ENCODE assay signal across 25 cellular contexts in genomic region chr1:2558861-2559260, GRCh38. TPM values are rescaled to one million over a fixed set of nuclear protein-coding genes. Genes with fewer than 3 reads are reported as not detected.
A peak's percentile ranks its signal among the peaks of the same experiment; 100 is the strongest.
DNase-seq lines count a peak whose midpoint lies in the region; ATAC-seq and TF ChIP-seq lines count a peak whose summit lies in the region.
"Had no signal": no experiment of that assay in that cellular context is flagged by ENCODE, and none has a peak within 500 bp of the region (broad histone marks: within the 10 kb centered on the region; RNA-seq: fewer than 3 reads in every experiment).

No MANE protein-coding gene starts in this region.

- no peaks in the 10 kb centered on the region for H3K27me3 ChIP-seq in neutrophil
- H3K27me3 ChIP-seq in MG63 = no peaks in the 10 kb centered on the region
- H3K27me3 ChIP-seq: breast epithelium had no signal

- CTCF ChIA-PET in T-cell (lab: Charles Lee) = no interaction called here

- H3K9me3 ChIP-seq in neutrophil (no peaks in the 10 kb centered on the region), MG63 (no peaks in the 10 kb centered on the region)
- H3K9me3 ChIP-seq: breast epithelium, HAP-1, psoas muscle had no signal

- no peak for ATAC-seq in T-cell (replicated peaks in 1 of 4)
- no peak for ATAC-seq in central memory CD8-positive, alpha-beta T cell (replicated peaks; ENCODE audit: extremely low read depth, poor library complexity, severe bottlenecking)
- ATAC-seq: psoas muscle had no signal

- peaks cover 40 to 41% of the 10 kb centered on the region in 2 experiments for H3K4me1 ChIP-seq in neutrophil (ENCODE audit: control insufficient read depth in 1 of 2, insufficient read depth in 1 of 2, low read depth in 1 of 2, low read length in 1 of 2)
- H3K4me1 ChIP-seq: HAP-1, psoas muscle had no signal

- H3K36me3 ChIP-seq in neutrophil (peaks cover 65% of the 10 kb centered on the region), MG63 (no peaks in the 10 kb centered on the region)
- H3K36me3 ChIP-seq: breast epithelium, HAP-1 had no signal

- no peaks in the 10 kb centered on the region for H3K27me3 Mint-ChIP-seq in activated T-cell treated with anti-CD3 and anti-CD28 coated beads, Interleukin-2, amount 50 U/mL, for 24 hours
- H3K27me3 Mint-ChIP-seq in T-cell = no peaks in the 10 kb centered on the region
- no peaks in the 10 kb centered on the region for H3K27me3 Mint-ChIP-seq in central memory CD8-positive, alpha-beta T cell

- H3K36me3 Mint-ChIP-seq in activated T-cell treated with anti-CD3 and anti-CD28 coated beads, Interleukin-2, amount 50 U/mL, for 24 hours (ENCODE audit: low read depth) = peaks cover 71% of the 10 kb centered on the region
- peaks cover 7% of the 10 kb centered on the region for H3K36me3 Mint-ChIP-seq in T-cell
- peaks cover 16% of the 10 kb centered on the region for H3K36me3 Mint-ChIP-seq in central memory CD8-positive, alpha-beta T cell (ENCODE audit: insufficient read depth)

- no peak for TF ChIP-seq CTCF in neutrophil (IDR thresholded peaks at IDR 0.05)

- DNase-seq in activated T-cell treated with anti-CD3 and anti-CD28 coated beads, Interleukin-2, amount 50 U/mL, for 24 hours = no peak
- no peak for DNase-seq in activated T-cell treated with anti-CD3 and anti-CD28 coated beads, Interleukin-2, amount 50 U/mL, for 1 hour
- DNase-seq in T-cell (no peak), MG63 (no peak), T1000 (lab: John Stamatoyannopoulos, UW) (no peak), NCI-H774 (lab: John Stamatoyannopoulos, UW) (no peak)
- no peak for DNase-seq in central memory CD8-positive, alpha-beta T cell (ENCODE audit: low spot score in 2 of 2)
- DNase-seq: ACHN, DMS79, foreskin melanocyte, mesendoderm, NCI-H1436 treated with DMSO at 0.1 percent for 48 hours, NCI-H526 treated with DMSO at 0.1 percent for 48 hours, psoas muscle, Right ventricle myocardium superior, SW 1271 had no signal

- H3K4me1 Mint-ChIP-seq in activated T-cell treated with anti-CD3 and anti-CD28 coated beads, Interleukin-2, amount 50 U/mL, for 24 hours (ENCODE audit: low read depth) = peaks cover 44% of the 10 kb centered on the region
- H3K4me1 Mint-ChIP-seq in T-cell = peaks cover 41 to 50% (median 43%) of the 10 kb centered on the region in 3 donors
- H3K4me1 Mint-ChIP-seq in central memory CD8-positive, alpha-beta T cell = peaks cover 49% of the 10 kb centered on the region

- H3K4me3 Mint-ChIP-seq in activated T-cell treated with anti-CD3 and anti-CD28 coated beads, Interleukin-2, amount 50 U/mL, for 24 hours = peak overlapping the region; percentile 58
- peak overlapping the region; percentile 41 to 98 (median 67) for H3K4me3 Mint-ChIP-seq in T-cell
- peak overlapping the region; percentile 93 for H3K4me3 Mint-ChIP-seq in central memory CD8-positive, alpha-beta T cell
- H3K4me3 Mint-ChIP-seq: CD14-positive monocyte had no signal

- POLR2A ChIA-PET in T-cell (lab: Charles Lee) = no interaction called here

- H3K4me3 ChIP-seq in neutrophil (ENCODE audit: low read depth in 1 of 2, low read length in 1 of 2) (no peak overlapping the region), MG63 (no peak overlapping the region)
- H3K4me3 ChIP-seq: breast epithelium, HAP-1, psoas muscle, skin epidermis had no signal

- H3K9me3 Mint-ChIP-seq in activated T-cell treated with anti-CD3 and anti-CD28 coated beads, Interleukin-2, amount 50 U/mL, for 24 hours = no peaks in the 10 kb centered on the region
- no peaks in the 10 kb centered on the region for H3K9me3 Mint-ChIP-seq in T-cell
- no peaks in the 10 kb centered on the region for H3K9me3 Mint-ChIP-seq in central memory CD8-positive, alpha-beta T cell

- peak overlapping the region; percentile 77 for H3K27ac Mint-ChIP-seq in activated T-cell treated with anti-CD3 and anti-CD28 coated beads, Interleukin-2, amount 50 U/mL, for 24 hours
- peak overlapping the region; percentile 81 to 98 for H3K27ac Mint-ChIP-seq in T-cell
- peak overlapping the region; percentile 95 for H3K27ac Mint-ChIP-seq in central memory CD8-positive, alpha-beta T cell (ENCODE audit: low read depth)

- peak overlapping the region; percentile 99 for H3K27ac ChIP-seq in neutrophil
- H3K27ac ChIP-seq: breast epithelium, epithelial cell of prostate, psoas muscle, VCaP had no signal

RNA-seq across cellular contexts. Expression of gene TNFRSF14, which starts 2.7 kb away (rescaled TPM):
- 100 to 1,000 TPM; 163 to 214 (median 211) TPM for total RNA-seq in T-cell
- total RNA-seq in MG63 (2014; rRNA removed; shearing (Covaris generic); ENCODE audit: low replicate concordance) = 0.15 and 4.5 TPM in 2 replicates

RNA-seq across cellular contexts. Expression of gene PRXL2B, which starts 27.7 kb away (rescaled TPM):
- 10 to 100 TPM; 17.3 to 37.6 (median 35.3) TPM for total RNA-seq in T-cell
- 9.6 and 12.3 TPM in 2 replicates for total RNA-seq in MG63 (2014; rRNA removed; shearing (Covaris generic); ENCODE audit: low replicate concordance)

RNA-seq across cellular contexts. Expression of gene HES5, which starts 28.8 kb away (rescaled TPM):
- not detected for total RNA-seq in T-cell
- total RNA-seq in MG63 (2014; rRNA removed; shearing (Covaris generic); ENCODE audit: low replicate concordance) = not detected in 2 replicates
- total RNA-seq: breast epithelium, M059J, OCI-LY7 had no signal

RNA-seq across cellular contexts. Expression of gene PANK4, which starts 32.5 kb away (rescaled TPM):
- 100 to 1,000 TPM in 3 of 5 donors, 10 to 100 TPM in 2; 51.0 to 128 (median 119) TPM for total RNA-seq in T-cell
- 16.6 and 17.3 TPM in 2 replicates for total RNA-seq in MG63 (2014; rRNA removed; shearing (Covaris generic); ENCODE audit: low replicate concordance)

Comparison
In these comparisons a context has a peak if more than half of its experiments do, and no peak if none do; other contexts are left out.
1. RNA of gene TNFRSF14, which starts 2.7 kb away (total RNA-seq): 163 to 214 TPM in T-cell; 0.15 to 4.5 TPM in MG63; every median in the first group is over 10 times any median in the second.
2. Peak in every context shown above with its lines, with median percentiles within 50 percentile points of each other: H3K27ac Mint-ChIP-seq and H3K4me3 Mint-ChIP-seq.